9 cellular contexts compared by ENCODE assay signal in genomic region chr18:46377557-46377956, GRCh38.
"Had no signal": no experiment of that assay in that cellular context is flagged by ENCODE, and none has a peak within 500 bp of the region (broad histone marks: within the 10 kb centered on the region; RNA-seq: fewer than 3 reads in every experiment).

No MANE protein-coding gene starts in this region.

- H3K27ac Mint-ChIP-seq: IgD-negative memory B cell had no signal

- H3K4me3 Mint-ChIP-seq: IgD-negative memory B cell had no signal

- H3K9me3 Mint-ChIP-seq: IgD-negative memory B cell had no signal

- H3K36me3 ChIP-seq: HAP-1 had no signal

- H3K9ac ChIP-seq: GM23248 had no signal

- H3K9me3 ChIP-seq: HAP-1 had no signal

- H2AFZ ChIP-seq: GM23248 had no signal

- ATAC-seq: HCT116, HepG2 had no signal

- H3K4me1 ChIP-seq: HAP-1 had no signal

- H3K27ac ChIP-seq: GM23248, HL-60 had no signal

- H3K4me3 ChIP-seq: GM23248, HAP-1 had no signal

- DNase-seq: GM23248, GOT3, H7, KBM-7 had no signal

- H3K4me1 Mint-ChIP-seq: IgD-negative memory B cell had no signal
